8 cellular contexts compared by ENCODE assay signal in the genomic region with DNA sequence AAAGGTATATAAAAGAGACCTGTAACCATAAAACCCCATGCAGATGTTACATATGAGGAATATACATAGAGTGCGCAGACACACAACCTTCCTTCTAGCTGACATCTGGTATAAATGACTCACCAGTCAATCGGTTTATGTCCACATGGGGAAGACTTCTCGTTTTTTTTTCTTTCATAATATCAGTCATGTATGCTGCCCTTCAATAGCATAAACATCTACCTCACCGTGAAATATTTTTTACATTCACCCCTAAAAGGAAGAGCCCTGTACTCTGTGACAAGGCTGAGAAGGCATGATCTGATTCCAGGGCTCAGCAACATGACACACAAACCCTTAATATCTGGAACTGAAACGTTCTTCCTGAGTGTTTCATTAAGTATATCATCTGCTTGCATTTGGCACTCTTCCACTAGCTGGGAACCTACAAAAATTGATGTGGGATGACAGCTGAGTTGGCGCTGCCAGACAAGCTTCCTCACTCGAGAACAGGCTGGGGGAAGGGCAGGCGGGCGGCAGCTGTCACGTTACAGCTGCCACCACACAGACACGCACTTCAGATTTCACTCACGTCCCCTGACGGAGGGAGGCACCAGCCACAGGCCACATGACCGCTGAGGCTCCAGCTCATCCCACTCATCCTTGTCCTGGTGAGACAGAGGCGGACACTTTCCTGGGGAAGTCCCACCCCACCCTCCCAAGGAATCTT.
DNase-seq lines count a peak whose midpoint lies in the region; ATAC-seq and TF ChIP-seq lines count a peak whose summit lies in the region.

No MANE protein-coding gene starts in this region.

- H3K4me1 Mint-ChIP-seq in effector memory CD8-positive, alpha-beta T cell (ENCODE audit: low read depth in 2 of 2), result peaks cover 0 to 9% of the 10 kb centered on the region in 2 donors

- H3K27ac ChIP-seq in transverse colon, result peak overlapping the region; percentile 43 to 60 (median 56)
- no peak overlapping the region for H3K27ac ChIP-seq in effector memory CD4-positive, alpha-beta T cell (ENCODE audit: insufficient read depth, low read length, poor library complexity, severe bottlenecking)

- H3K9me3 ChIP-seq in mucosa of descending colon (no peaks in the 10 kb centered on the region), transverse colon (no peaks in the 10 kb centered on the region)
- H3K9me3 ChIP-seq in effector memory CD4-positive, alpha-beta T cell (ENCODE audit: control insufficient read depth, low read length), result no peaks in the 10 kb centered on the region

- no peaks in the 10 kb centered on the region for H3K36me3 Mint-ChIP-seq in effector memory CD8-positive, alpha-beta T cell (ENCODE audit: insufficient read depth)

- ATAC-seq in GM21381 (IDR thresholded peaks at IDR 0.05; ENCODE audit: unreplicated experiment) (peak; percentile 86), mucosa of descending colon (peak; percentile 61)
- peak; percentile 56 for ATAC-seq in effector memory CD8-positive, alpha-beta T cell (replicated peaks)

- no peak for TF ChIP-seq CTCF in mucosa of descending colon (IDR thresholded peaks at IDR 0.05)
- no peak for TF ChIP-seq CTCF in transverse colon (IDR thresholded peaks at IDR 0.05)

- in situ Hi-C loops in transverse colon (cut with MboI; ENCODE audit: low pct_ligation_motif_present in 1 of 4, low pct_unique_long_range_greater_than_20kb in 1 of 4, low sequenced_read_pairs in 3 of 4), result no loop called here

- H3K36me3 ChIP-seq in mucosa of descending colon (ENCODE audit: low read depth), result no peaks in the 10 kb centered on the region
- no peaks in the 10 kb centered on the region for H3K36me3 ChIP-seq in transverse colon
- H3K36me3 ChIP-seq in effector memory CD4-positive, alpha-beta T cell (ENCODE audit: control insufficient read depth, insufficient read depth, low read length), result no peaks in the 10 kb centered on the region

- intact Hi-C loops in mucosa of descending colon (cut with DNase I, micrococcal nuclease) (no loop called here), transverse colon (cut with DNase I; ENCODE audit: low total_unique reads) (no loop called here)

- DNase-seq in EL, result peak; percentile 78
- peak; percentile 75 for DNase-seq in HS-5 (ENCODE audit: low read depth)
- DNase-seq in SHP77 treated with DMSO at 0.1 percent for 48 hours (lab: John Stamatoyannopoulos, UW), result peak; percentile 56
- DNase-seq in effector memory CD8-positive, alpha-beta T cell, result no peak
- peak; percentile 59 to 77 (median 59) for DNase-seq in mucosa of descending colon
- peak; percentile 55 for DNase-seq in transverse colon
- no peak for DNase-seq in effector memory CD4-positive, alpha-beta T cell

- no peak for TF ChIP-seq EP300 in transverse colon (IDR thresholded peaks at IDR 0.05; ENCODE audit: low read depth)

- peak overlapping the region in 1 of 2 donors; percentile 35 for H3K27ac Mint-ChIP-seq in effector memory CD8-positive, alpha-beta T cell

- no peaks in the 10 kb centered on the region for H3K27me3 ChIP-seq in transverse colon
- H3K27me3 ChIP-seq in effector memory CD4-positive, alpha-beta T cell (replicated peaks; ENCODE audit: control insufficient read depth, insufficient read depth, low read length, poor library complexity, severe bottlenecking), result no peaks in the 10 kb centered on the region

- H3K4me3 ChIP-seq in mucosa of descending colon, result no peak overlapping the region
- no peak overlapping the region for H3K4me3 ChIP-seq in transverse colon
- H3K4me3 ChIP-seq in effector memory CD4-positive, alpha-beta T cell (ENCODE audit: insufficient read depth, low read depth, low read length, poor library complexity, severe bottlenecking), result no peak overlapping the region

- no peaks in the 10 kb centered on the region for H3K9me3 Mint-ChIP-seq in effector memory CD8-positive, alpha-beta T cell

- WGBS in transverse colon (ENCODE audit: low coverage in 1 of 2), 2 donors, result 43 to 44% methylated on average over 3 to 13 of the region's 15 CpGs

- H3K27me3 Mint-ChIP-seq in effector memory CD8-positive, alpha-beta T cell, result peaks cover 0 to 29% of the 10 kb centered on the region in 2 donors

- H3K4me1 ChIP-seq in mucosa of descending colon (ENCODE audit: low read depth), result no peaks in the 10 kb centered on the region
- peaks cover 0 to 32% (median 6%) of the 10 kb centered on the region in 4 donors for H3K4me1 ChIP-seq in transverse colon
- H3K4me1 ChIP-seq in effector memory CD4-positive, alpha-beta T cell (ENCODE audit: control insufficient read depth, insufficient read depth, low read length, poor library complexity, severe bottlenecking), result no peaks in the 10 kb centered on the region

- no peak overlapping the region for H3K4me3 Mint-ChIP-seq in effector memory CD8-positive, alpha-beta T cell

- no peak for TF ChIP-seq POLR2A in transverse colon (IDR thresholded peaks at IDR 0.05)

Comparison
In these comparisons a context has a peak if more than half of its experiments do, and no peak if none do; other contexts are left out.
1. DNase-seq: peak in EL (single experiment), HS-5 (single experiment), SHP77 treated with DMSO at 0.1 percent for 48 hours (single experiment), mucosa of descending colon (3 of 3) and transverse colon (single experiment); none in effector memory CD8-positive, alpha-beta T cell (0 of 3) and effector memory CD4-positive, alpha-beta T cell (0 of 3).
2. Peak in every context shown above with its lines, with median percentiles within 50 percentile points of each other: ATAC-seq.